Comparison of ENCODE assay signal across 11 cellular contexts in the genomic region with DNA sequence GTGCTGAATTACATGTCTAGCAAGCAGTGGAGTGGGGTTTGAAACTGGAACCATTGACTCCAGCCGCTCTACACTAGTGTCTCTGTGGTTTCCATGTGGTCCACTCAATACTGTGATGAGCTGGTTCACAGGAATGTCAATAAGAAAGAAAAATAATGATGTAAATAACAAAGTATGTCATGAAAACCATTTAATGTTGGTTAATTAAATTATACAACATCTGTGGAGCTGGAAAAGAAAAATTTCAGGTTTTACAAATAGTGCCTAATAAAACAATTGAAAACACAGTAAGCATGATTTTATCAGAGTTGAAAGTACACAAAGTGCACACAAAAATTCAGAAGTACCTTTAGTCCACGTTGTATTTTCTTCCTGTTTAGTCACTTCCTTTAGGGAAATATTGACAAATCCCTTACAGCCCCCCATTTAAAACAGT. TPM values are rescaled to one million over a fixed set of nuclear protein-coding genes. Genes with fewer than 3 reads are reported as not detected.
DNase-seq lines count a peak whose midpoint lies in the region; ATAC-seq, FAIRE-seq and TF ChIP-seq lines count a peak whose summit lies in the region.
"Had no signal": no experiment of that assay in that cellular context is flagged by ENCODE, and none has a peak within 500 bp of the region (broad histone marks: within the 10 kb centered on the region; RNA-seq: fewer than 3 reads in every experiment).

No MANE protein-coding gene starts in this region.

- no peak for TF ChIP-seq RAD21 in HepG2 (CRISPR knock-in tag; IDR thresholded peaks at IDR 0.05)

- POLR2A ChIA-PET in HepG2 (lab: Yijun Ruan, JAX) = no interaction called here

- H3K4me2 ChIP-seq in HepG2 (ENCODE audit: low read depth, low read length) = no peak overlapping the region; the same call in 1 of the 2 replicates

- no peak overlapping the region for H3K27ac ChIP-seq in HepG2 (ENCODE audit: extremely low read length, insufficient read depth, low read length)
- H3K27ac ChIP-seq: Peyer's patch had no signal

- BruUV-seq in HepG2 (replicated peaks; lab: Mats Ljungman, UMichigan) = no TSS peak

- DNase-seq in AG09309 (ENCODE audit: low read depth) (peak; percentile 17), HT1080 (ENCODE audit: low read depth) (peak; percentile 60), astrocyte of the spinal cord (ENCODE audit: low read depth, low spot score) (peak; percentile 73), HepG2 (ENCODE audit: low spot score) (no peak), NCI-H345 treated with DMSO at 0.1 percent for 48 hours (lab: John Stamatoyannopoulos, UW; ENCODE audit: unreplicated experiment) (no peak), activated gamma-delta T cell (lab: John Stamatoyannopoulos, UW) (no peak), HPDE6-E6E7 (ENCODE audit: extremely low spot score) (no peak), iPS-NIHi11 (ENCODE audit: low spot score) (no peak)
- DNase-seq: COR-L47, NCI-H1105, Peyer's patch had no signal

- no peaks in the 10 kb centered on the region for H4K20me1 ChIP-seq in HepG2 (ENCODE audit: insufficient read depth, low read length)

- 10% methylated on average over 2 of the region's 2 CpGs for WGBS in HepG2 (ENCODE audit: low lambda C conversion rate)

- no peak for ATAC-seq in HepG2

- no peaks in the 10 kb centered on the region for H3K36me3 ChIP-seq in HepG2 (replicated peaks in 1 of 2; ENCODE audit: control insufficient read depth in 1 of 2, insufficient read depth in 2 of 2, low read length in 2 of 2)
- H3K36me3 ChIP-seq: Peyer's patch had no signal

- TF ChIP-seq POLR2A in HepG2 (IDR thresholded peaks at IDR 0.05; ENCODE audit: insufficient read depth in 1 of 2, low read depth in 2 of 2, low read length in 2 of 2) = no peak

- H3K9ac ChIP-seq in HepG2 (ENCODE audit: insufficient read depth, low read depth, low read length) = no peak overlapping the region

- H3K4me3 ChIP-seq in AG09309 (ENCODE audit: control insufficient read depth, low read depth, low read length) = no peak overlapping the region
- no peak overlapping the region for H3K4me3 ChIP-seq in astrocyte of the spinal cord (ENCODE audit: low read depth, low read length)
- H3K4me3 ChIP-seq in HepG2 (replicated peaks in 1 of 3; ENCODE audit: insufficient read depth in 1 of 3, low read depth in 2 of 3, low read length in 3 of 3) = no peak overlapping the region
- H3K4me3 ChIP-seq: Peyer's patch had no signal

- no peaks in the 10 kb centered on the region for H3K79me2 ChIP-seq in HepG2 (ENCODE audit: insufficient read depth, low read length)

- TF ChIP-seq CTCF in AG09309 (IDR thresholded peaks at IDR 0.05; ENCODE audit: control insufficient read depth, insufficient read depth, low read depth, low read length, missing control alignments) = no peak
- TF ChIP-seq CTCF in astrocyte of the spinal cord (IDR thresholded peaks at IDR 0.05; ENCODE audit: low read depth, low read length) = no peak
- TF ChIP-seq CTCF in HepG2 (CRISPR knock-in tag; IDR thresholded peaks at IDR 0.05) = no peak

- no peaks in the 10 kb centered on the region; a peak in 1 of 5 replicates for H3K27me3 ChIP-seq in HepG2 (ENCODE audit: control insufficient read depth in 1 of 2, insufficient read depth in 2 of 2, low read length in 2 of 2)
- H3K27me3 ChIP-seq: Peyer's patch had no signal

- no peak for FAIRE-seq in HepG2 (lab: Jason Lieb, UNC)

- in situ Hi-C loops in astrocyte of the spinal cord (cut with HindIII; ENCODE audit: low sequenced_read_pairs) = no loop called here
- in situ Hi-C loops in HepG2 (cut with HindIII; ENCODE audit: extremely low pct_ligation_motif_present, low pct_unique_long_range_greater_than_20kb) = no loop called here

- CTCF ChIA-PET in HepG2 (lab: Yijun Ruan, JAX; ENCODE audit: low intra/inter-chr PET ratio, low total read pairs) = no interaction called here

- H2AFZ ChIP-seq in HepG2 (ENCODE audit: low read length) = no peak overlapping the region

- H3K9me3 ChIP-seq in HepG2 (ENCODE audit: low read length) = no peaks in the 10 kb centered on the region
- H3K9me3 ChIP-seq: Peyer's patch had no signal

- 0 out of 2 replicates have a peak, but pooled peaks cover 8% of the 10 kb centered on the region for H3K4me1 ChIP-seq in HepG2 (ENCODE audit: insufficient read depth, low read length)
- H3K4me1 ChIP-seq: Peyer's patch had no signal

- intact Hi-C loops in HepG2 (cut with micrococcal nuclease; ENCODE audit: unreplicated experiment) = no loop called here

- no peak for TF ChIP-seq EP300 in HepG2 (IDR thresholded peaks at IDR 0.05; ENCODE audit: low read depth in 2 of 2, low read length in 2 of 2)
- no peak for TF ChIP-seq EP300 in HepG2 (CRISPR knock-in tag; IDR thresholded peaks at IDR 0.05; ENCODE audit: borderline replicate concordance)

TF ChIP-seq in HepG2, 621 proteins besides CTCF, POLR2A, EP300 and RAD21:
- TF ChIP-seq SOX6 (IDR thresholded peaks at IDR 0.05) (no peak), SOX6 (CRISPR knock-in tag; IDR thresholded peaks at IDR 0.05) (no peak), MED13 (CRISPR knock-in tag; IDR thresholded peaks at IDR 0.05) (no peak), ZNF737 (CRISPR knock-in tag; IDR thresholded peaks at IDR 0.05; ENCODE audit: borderline replicate concordance) (no peak), GABPB1 (CRISPR knock-in tag; IDR thresholded peaks at IDR 0.05) (no peak), FOSL2 (CRISPR knock-in tag; IDR thresholded peaks at IDR 0.05) (0 out of 2 replicates have a peak, but pooled peaks have one; percentile 13), TEAD3 (CRISPR knock-in tag; optimal IDR thresholded peaks at IDR 0.05; ENCODE audit: borderline replicate concordance) (no peak), ZSCAN9 (CRISPR knock-in tag; IDR thresholded peaks at IDR 0.05; ENCODE audit: borderline replicate concordance) (no peak), HMG20A (CRISPR knock-in tag; IDR thresholded peaks at IDR 0.05; ENCODE audit: borderline replicate concordance) (no peak)

RNA-seq across cellular contexts. Expression of a gene that starts 28.7 kb away (rescaled TPM):
- 54.9 and 67.0 TPM in 2 replicates for total RNA-seq in HT1080 (2014; rRNA removed; shearing (Covaris generic))
- 92.9 and 97.0 TPM in 2 replicates for polyA plus RNA-seq in HT1080 (2015; cell fraction: cytosol; rRNA removed)
- 79.8 and 94.3 TPM in 2 replicates for polyA plus RNA-seq in HT1080 (2015; cell fraction: nucleus; rRNA removed)
- total RNA-seq in HepG2 (2016; rRNA removed; fragmentation: Illumina TruSeq; extraction: Trizol) = 67.7 and 105 TPM in 2 replicates
- 13.0 and 13.4 TPM in 2 replicates for total RNA-seq in HepG2 (2016; cell fraction: cytosol; rRNA removed; fragmentation: Illumina TruSeq; extraction: Trizol; ENCODE audit: low read depth)
- 64.2 and 94.5 TPM in 2 replicates for total RNA-seq in HepG2 (2016; cell fraction: insoluble cytoplasmic fraction; rRNA removed; fragmentation: Illumina TruSeq; extraction: Trizol)
- total RNA-seq in HepG2 (2016; cell fraction: membrane; rRNA removed; fragmentation: Illumina TruSeq; extraction: Trizol) = 33.7 and 41.5 TPM in 2 replicates
- 43.1 and 45.4 TPM in 2 replicates for total RNA-seq in HepG2 (2016; cell fraction: nucleus; rRNA removed; fragmentation: Illumina TruSeq; extraction: Trizol)
- 10.4 and 15.8 TPM in 2 replicates for polyA plus RNA-seq in HepG2 (2011; rRNA removed)
- 6.9 and 10.2 TPM in 2 replicates for polyA plus RNA-seq in HepG2 (2011; cell fraction: cytosol; rRNA removed)
- polyA plus RNA-seq in HepG2 (2011; cell fraction: nucleus; rRNA removed) = 4.5 and 9.2 TPM in 2 replicates
- polyA plus RNA-seq in HepG2 (2012) = 32.6 and 38.7 TPM in 2 replicates
- polyA plus RNA-seq in HepG2 (2016; cell fraction: cytosol; fragmentation: Illumina TruSeq; extraction: Trizol; ENCODE audit: low read depth) = 7.8 and 8.1 TPM in 2 replicates
- 74.3 and 76.8 TPM in 2 replicates for polyA plus RNA-seq in HepG2 (2016; cell fraction: insoluble cytoplasmic fraction; fragmentation: Illumina TruSeq; extraction: Trizol; ENCODE audit: low read depth)
- 14.5 and 16.2 TPM in 2 replicates for polyA plus RNA-seq in HepG2 (2016; cell fraction: membrane; fragmentation: Illumina TruSeq; extraction: Trizol; ENCODE audit: low read depth)
- 23.2 and 29.2 TPM in 2 replicates for polyA plus RNA-seq in HepG2 (2016; cell fraction: nucleus; fragmentation: Illumina TruSeq; extraction: Trizol; ENCODE audit: insufficient read depth, low read depth)
- polyA minus RNA-seq in HepG2 (2011; rRNA and poly(A)+ RNA removed; ENCODE audit: low replicate concordance) = 7.5 and 29.2 TPM in 2 replicates
- 43.6 and 50.5 TPM in 2 replicates for polyA minus RNA-seq in HepG2 (2011; cell fraction: cytosol; rRNA and poly(A)+ RNA removed)
- 56.3 and 66.5 TPM in 2 replicates for polyA minus RNA-seq in HepG2 (2011; cell fraction: nucleus; rRNA and poly(A)+ RNA removed)

Comparison
In these comparisons a context has a peak if more than half of its experiments do, and no peak if none do; other contexts are left out.
1. DNase-seq: peak in AG09309 (single experiment), HT1080 (single experiment) and astrocyte of the spinal cord (single experiment); none in HepG2 (single experiment), NCI-H345 treated with DMSO at 0.1 percent for 48 hours (single experiment), activated gamma-delta T cell (single experiment), HPDE6-E6E7 (single experiment) and iPS-NIHi11 (single experiment).